13 cellular contexts compared by ENCODE assay signal in genomic region chr2:20501974-20502373, GRCh38. TPM values are rescaled to one million over a fixed set of nuclear protein-coding genes. Genes with fewer than 3 reads are reported as not detected.
DNase-seq lines count a peak whose midpoint lies in the region; ATAC-seq and TF ChIP-seq lines count a peak whose summit lies in the region.
"Had no signal": no experiment of that assay in that cellular context is flagged by ENCODE, and none has a peak within 500 bp of the region (broad histone marks: within the 10 kb centered on the region; RNA-seq: fewer than 3 reads in every experiment).

No MANE protein-coding gene starts in this region.

- H3K4me3 Mint-ChIP-seq in activated naive CD4-positive, alpha-beta T cell treated with anti-CD3 and anti-CD28 coated beads for 36 hours: no peak overlapping the region
- H3K4me3 Mint-ChIP-seq in immature natural killer cell: no peak overlapping the region
- H3K4me3 Mint-ChIP-seq: natural killer cell treated with Interleukin-12 subunit alpha and Interleukin-12 subunit beta and Interleukin-15 and Interleukin-18, amount 100 ng/mL, for 72 hours; T-cell had no signal

- no peaks in the 10 kb centered on the region for H3K4me1 ChIP-seq in HEK293 (ENCODE audit: control insufficient read depth, insufficient read depth, low read length)

- no peaks in the 10 kb centered on the region for H3K36me3 ChIP-seq in HEK293 (ENCODE audit: control insufficient read depth in 2 of 2, insufficient read depth in 1 of 2, low read length in 2 of 2)
- H3K36me3 ChIP-seq: HAP-1 had no signal

- no peak for TF ChIP-seq CTCF in HEK293 (tag by site-specific recombination; IDR thresholded peaks at IDR 0.05)

- H3K4me3 ChIP-seq in HEK293 (ENCODE audit: low read depth, low read length) (no peak overlapping the region), skeletal muscle cell (ENCODE audit: low read depth, low read length) (no peak overlapping the region)
- H3K4me3 ChIP-seq: HAP-1 had no signal

- H3K9me3 Mint-ChIP-seq in activated naive CD4-positive, alpha-beta T cell treated with anti-CD3 and anti-CD28 coated beads for 36 hours: no peaks in the 10 kb centered on the region
- no peaks in the 10 kb centered on the region for H3K9me3 Mint-ChIP-seq in immature natural killer cell
- H3K9me3 Mint-ChIP-seq: natural killer cell treated with Interleukin-12 subunit alpha and Interleukin-12 subunit beta and Interleukin-15 and Interleukin-18, amount 100 ng/mL, for 72 hours; T-cell had no signal

- no peak for ATAC-seq in HG03520 (IDR thresholded peaks at IDR 0.05; ENCODE audit: unreplicated experiment)
- ATAC-seq: natural killer cell treated with Interleukin-12 subunit alpha and Interleukin-12 subunit beta and Interleukin-15 and Interleukin-18, amount 100 ng/mL, for 72 hours; T-cell had no signal

- CTCF ChIA-PET in HEK293 (lab: Yijun Ruan, JAX): interaction anchor here (0.7 kb wide), 1 partner anchor 141 kb away, joined by 3 read pairs; no protein-coding TSS in a partner anchor
- CTCF ChIA-PET in activated naive CD4-positive, alpha-beta T cell treated with anti-CD3 and anti-CD28 coated beads for 36 hours (lab: Charles Lee): no interaction called here

- peaks cover 4% of the 10 kb centered on the region for H3K4me1 Mint-ChIP-seq in activated naive CD4-positive, alpha-beta T cell treated with anti-CD3 and anti-CD28 coated beads for 36 hours (ENCODE audit: low read depth)
- H3K4me1 Mint-ChIP-seq in immature natural killer cell: peaks cover under 1 to 4% of the 10 kb centered on the region in 2 donors
- H3K4me1 Mint-ChIP-seq: T-cell had no signal

- H3K27ac ChIP-seq in HEK293 (ENCODE audit: extremely low read depth, low read depth, low read length): no peak overlapping the region

- no peaks in the 10 kb centered on the region for H3K9me3 ChIP-seq in HEK293 (ENCODE audit: control insufficient read depth, insufficient read depth, low read depth, low read length)
- H3K9me3 ChIP-seq: HAP-1 had no signal

- POLR2A ChIA-PET in HEK293 (lab: Yijun Ruan, JAX): interaction anchor here (2.0 kb wide), 1 partner anchor 55 kb away, joined by 17 read pairs; the partner anchor contains the start of gene RHOB

- DNase-seq in RPMI7951 (ENCODE audit: low read depth) (peak; percentile 95), fibroblast of gingiva (ENCODE audit: low read depth) (peak; percentile 98), skeletal muscle cell (ENCODE audit: low read depth) (peak; percentile 99), DMS79 treated with DMSO at 0.1 percent for 48 hours (lab: John Stamatoyannopoulos, UW) (no peak), immature natural killer cell (no peak)
- DNase-seq in activated naive CD4-positive, alpha-beta T cell treated with anti-CD3 and anti-CD28 coated beads for 36 hours: no peak
- DNase-seq: activated CD8-positive, alpha-beta memory T cell treated with anti-CD3 and anti-CD28 coated beads, Interleukin-2, amount 50 U/mL, for 4 hours; stimulated activated CD4-positive, alpha-beta T cell treated with anti-CD3 and anti-CD28 coated beads, Interleukin-1b, Interleukin-23, amount 100 ng/mL, for 48 hours; T-cell had no signal

- H3K27ac Mint-ChIP-seq in activated naive CD4-positive, alpha-beta T cell treated with anti-CD3 and anti-CD28 coated beads for 36 hours: no peak overlapping the region
- H3K27ac Mint-ChIP-seq in immature natural killer cell: no peak overlapping the region
- H3K27ac Mint-ChIP-seq: natural killer cell treated with Interleukin-12 subunit alpha and Interleukin-12 subunit beta and Interleukin-15 and Interleukin-18, amount 100 ng/mL, for 72 hours; T-cell had no signal

- H3K36me3 Mint-ChIP-seq in activated naive CD4-positive, alpha-beta T cell treated with anti-CD3 and anti-CD28 coated beads for 36 hours (ENCODE audit: low read depth): no peaks in the 10 kb centered on the region
- no peaks in the 10 kb centered on the region for H3K36me3 Mint-ChIP-seq in immature natural killer cell
- H3K36me3 Mint-ChIP-seq: natural killer cell treated with Interleukin-12 subunit alpha and Interleukin-12 subunit beta and Interleukin-15 and Interleukin-18, amount 100 ng/mL, for 72 hours; T-cell had no signal

- intact Hi-C loops in activated naive CD4-positive, alpha-beta T cell treated with anti-CD3 and anti-CD28 coated beads for 36 hours (cut with micrococcal nuclease): loop anchor here (5.0 kb wide), 1 partner anchor 545 kb away; no protein-coding TSS in a partner anchor

- peaks cover 4% of the 10 kb centered on the region for H3K27me3 Mint-ChIP-seq in activated naive CD4-positive, alpha-beta T cell treated with anti-CD3 and anti-CD28 coated beads for 36 hours (ENCODE audit: low read depth)
- H3K27me3 Mint-ChIP-seq in immature natural killer cell (ENCODE audit: low read depth in 3 of 3): peaks cover 1 to 7% (median 3%) of the 10 kb centered on the region in 3 donors

TF ChIP-seq in HEK293, 187 proteins besides CTCF, POLR2A, EP300 and RAD21:
- TF ChIP-seq PRDM1 (tag by site-specific recombination; IDR thresholded peaks at IDR 0.05) (peak; percentile 53; the same call in 1 of the 2 replicates), ZNF18 (tag by site-specific recombination; IDR thresholded peaks at IDR 0.05) (no peak), ZNF19 (tag by site-specific recombination; IDR thresholded peaks at IDR 0.05; ENCODE audit: low read depth) (no peak), ZNF837 (tag by site-specific recombination; IDR thresholded peaks at IDR 0.05) (no peak), RBAK (tag by site-specific recombination; IDR thresholded peaks at IDR 0.05) (no peak), ZNF48 (tag by site-specific recombination; IDR thresholded peaks at IDR 0.05) (no peak), ZBTB17 (tag by site-specific recombination; IDR thresholded peaks at IDR 0.05) (peak; percentile 52; the same call in 1 of the 2 replicates), BCL6B (tag by site-specific recombination; IDR thresholded peaks at IDR 0.05) (no peak)

RNA-seq across cellular contexts. Expression of gene RHOB, which starts 55.1 kb away (rescaled TPM):
- 33.5 and 35.8 TPM in 2 replicates for total RNA-seq in RPMI7951 (2014; rRNA removed; shearing (Covaris generic))
- total RNA-seq in activated naive CD4-positive, alpha-beta T cell treated with anti-CD3 and anti-CD28 coated beads for 36 hours: 1 to 10 TPM; 1.8 to 2.0 TPM
- 1 to 10 TPM in 2 of 3 donors, under 1 TPM in 1; 0.91 to 4.8 (median 4.4) TPM for polyA plus RNA-seq in immature natural killer cell

Comparison
In these comparisons a context has a peak if more than half of its experiments do, and no peak if none do; other contexts are left out.
1. DNase-seq: peak in RPMI7951 (single experiment), fibroblast of gingiva (single experiment) and skeletal muscle cell (single experiment); none in activated naive CD4-positive, alpha-beta T cell treated with anti-CD3 and anti-CD28 coated beads for 36 hours (single experiment), DMS79 treated with DMSO at 0.1 percent for 48 hours (single experiment) and immature natural killer cell (0 of 3).
2. RNA of gene RHOB, which starts 55.1 kb away (total RNA-seq): 33.5 to 35.8 TPM in RPMI7951; 1.8 to 2.0 TPM in activated naive CD4-positive, alpha-beta T cell treated with anti-CD3 and anti-CD28 coated beads for 36 hours; every median in the first group is over 10 times any median in the second.